In the genomic region with DNA sequence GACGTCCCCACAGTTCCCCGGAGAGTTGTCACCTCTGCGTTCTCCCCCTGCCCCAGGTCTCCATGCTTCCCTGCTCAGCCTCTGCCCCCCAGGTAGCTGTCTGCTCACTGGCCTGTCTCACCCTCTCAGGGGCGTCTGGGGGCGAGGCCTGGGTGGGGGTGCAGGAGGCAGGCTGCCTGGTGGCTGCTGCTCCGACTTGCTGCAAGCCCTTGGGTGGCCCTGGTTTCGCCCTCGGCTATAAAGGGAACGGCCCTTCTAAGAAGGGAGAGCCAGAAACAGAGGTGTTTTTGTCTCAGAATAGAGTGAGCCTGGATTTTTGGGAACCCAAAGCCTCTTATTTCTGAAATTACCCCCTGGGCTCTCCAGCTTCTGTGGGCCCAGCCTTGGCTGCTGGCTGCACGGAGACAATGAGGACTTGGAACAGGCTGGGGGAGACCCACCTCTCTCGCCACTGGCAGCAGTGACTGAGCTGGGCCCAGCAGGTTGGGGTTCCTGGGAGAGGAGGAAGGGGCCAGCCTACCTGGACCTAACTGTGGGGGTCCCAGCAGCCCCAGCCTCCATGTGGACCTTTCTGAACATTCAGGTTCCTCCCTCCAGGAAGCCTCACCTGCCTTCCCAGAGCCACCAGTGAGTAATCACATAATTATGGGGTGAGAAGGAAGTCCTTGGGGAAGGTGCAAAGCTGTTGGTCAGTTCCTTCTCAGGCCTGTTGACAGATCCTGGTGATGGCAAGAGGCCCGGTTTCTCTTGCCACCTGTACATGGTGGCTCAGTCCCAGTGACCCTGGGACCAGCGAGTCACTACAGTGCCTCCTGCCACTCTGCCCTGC, we compare ENCODE assay signal across 12 cellular contexts. TPM values are rescaled to one million over a fixed set of nuclear protein-coding genes. Genes with fewer than 3 reads are reported as not detected.
DNase-seq lines count a peak whose midpoint lies in the region; ATAC-seq, FAIRE-seq and TF ChIP-seq lines count a peak whose summit lies in the region.
"Had no signal": no experiment of that assay in that cellular context is flagged by ENCODE, and none has a peak within 500 bp of the region (broad histone marks: within the 10 kb centered on the region; RNA-seq: fewer than 3 reads in every experiment).

No MANE protein-coding gene starts in this region.

- no peak overlapping the region for H2BK15ac ChIP-seq in mesendoderm (replicated peaks; ENCODE audit: low read depth)

- H2BK5ac ChIP-seq in mesendoderm (ENCODE audit: low read length): no peak overlapping the region

- no peak overlapping the region for H3K18ac ChIP-seq in mesendoderm (ENCODE audit: low read length)

- no peak overlapping the region for H3K23ac ChIP-seq in mesendoderm (ENCODE audit: low read length)

- H3K9me3 ChIP-seq in CD4-positive, CD25-positive, alpha-beta regulatory T cell (ENCODE audit: control insufficient read depth in 2 of 2, low read length in 2 of 2): no peaks in the 10 kb centered on the region
- H3K9me3 ChIP-seq: sigmoid colon had no signal

- no peak for ATAC-seq in CD4-positive, CD25-positive, alpha-beta regulatory T cell (ENCODE audit: low read depth in 2 of 2)
- no peak for ATAC-seq in GM21786 (IDR thresholded peaks at IDR 0.05; ENCODE audit: unreplicated experiment)

- H2AK5ac ChIP-seq in mesendoderm (ENCODE audit: low read length): no peak overlapping the region

- H3K27me3 Mint-ChIP-seq in CD4-positive, CD25-positive, alpha-beta regulatory T cell: no peaks in the 10 kb centered on the region

- no peaks in the 10 kb centered on the region for H3K27me3 ChIP-seq in CD4-positive, CD25-positive, alpha-beta regulatory T cell (ENCODE audit: control insufficient read depth, insufficient read depth, low read length)
- H3K27me3 ChIP-seq in bronchial epithelial cell (ENCODE audit: control insufficient read depth, insufficient read depth, low read length) (no peaks in the 10 kb centered on the region), mesendoderm (ENCODE audit: insufficient read depth, low read length, poor library complexity) (no peaks in the 10 kb centered on the region)
- H3K27me3 ChIP-seq: dorsolateral prefrontal cortex, sigmoid colon had no signal

- H3K79me2 ChIP-seq in mesendoderm (ENCODE audit: control insufficient read depth, insufficient read depth, low read length): no peaks in the 10 kb centered on the region

- peaks cover 48% of the 10 kb centered on the region for H3K4me1 ChIP-seq in CD4-positive, CD25-positive, alpha-beta regulatory T cell (ENCODE audit: control insufficient read depth, insufficient read depth, low read length, poor library complexity, severe bottlenecking)
- H3K4me1 ChIP-seq in mesendoderm (ENCODE audit: control insufficient read depth, low read depth, low read length): no peaks in the 10 kb centered on the region
- H3K4me1 ChIP-seq: sigmoid colon had no signal

- peak overlapping the region in 2 of 3 donors; percentile 73 to 84 for H3K27ac Mint-ChIP-seq in CD4-positive, CD25-positive, alpha-beta regulatory T cell

- intact Hi-C loops in posterior vena cava (cut with DNase I): no loop called here

- H3K27ac ChIP-seq in CD4-positive, CD25-positive, alpha-beta regulatory T cell (ENCODE audit: insufficient read depth, low read length, poor library complexity, severe bottlenecking): no peak overlapping the region
- no peak overlapping the region for H3K27ac ChIP-seq in mesendoderm (ENCODE audit: low read depth, low read length)
- H3K27ac ChIP-seq: dorsolateral prefrontal cortex, sigmoid colon had no signal

- peaks cover 0 to 2% (median 0%) of the 10 kb centered on the region in 7 donors for H3K9me3 Mint-ChIP-seq in CD4-positive, CD25-positive, alpha-beta regulatory T cell

- H3K4me2 ChIP-seq in mesendoderm (ENCODE audit: low read length): no peak overlapping the region

- DNase-seq in CD4-positive, CD25-positive, alpha-beta regulatory T cell: no peak
- DNase-seq in HT1080 (ENCODE audit: low read depth) (peak; percentile 50), bronchial epithelial cell (ENCODE audit: low read depth) (peak; percentile 87), mesendoderm (peak; percentile 92), GM03348 (ENCODE audit: low spot score) (no peak), posterior vena cava (ENCODE audit: low spot score) (no peak)
- no peak for DNase-seq in stimulated activated CD4-positive, alpha-beta T cell treated with anti-CD3 and anti-CD28 coated beads, Interleukin-4, amount 100 ng/mL, for 4 hours
- DNase-seq: dorsolateral prefrontal cortex, NCI-H524 treated with DMSO at 0.1 percent for 48 hours, sigmoid colon had no signal

- peak; percentile 79 for FAIRE-seq in bronchial epithelial cell (lab: Jason Lieb, UNC)
- FAIRE-seq: D721Med had no signal

- no peak overlapping the region for H4K8ac ChIP-seq in mesendoderm (ENCODE audit: low read depth, low read length)

- H3K36me3 Mint-ChIP-seq in CD4-positive, CD25-positive, alpha-beta regulatory T cell: peaks cover 4% of the 10 kb centered on the region

- H4K5ac ChIP-seq in mesendoderm (ENCODE audit: low read length): no peak overlapping the region

- TF ChIP-seq CTCF in bronchial epithelial cell (IDR thresholded peaks at IDR 0.05; ENCODE audit: insufficient read depth, low read length, severe bottlenecking): no peak

- H2BK120ac ChIP-seq in mesendoderm (ENCODE audit: low read depth, low read length): no peak overlapping the region

- H3K56ac ChIP-seq in mesendoderm (ENCODE audit: low read length): no peak overlapping the region

- H3K36me3 ChIP-seq in CD4-positive, CD25-positive, alpha-beta regulatory T cell (ENCODE audit: control insufficient read depth, insufficient read depth, low read length): no peaks in the 10 kb centered on the region
- no peaks in the 10 kb centered on the region for H3K36me3 ChIP-seq in bronchial epithelial cell (ENCODE audit: control insufficient read depth, insufficient read depth, low read length)
- no peaks in the 10 kb centered on the region for H3K36me3 ChIP-seq in mesendoderm (ENCODE audit: control insufficient read depth, insufficient read depth, low read length)
- H3K36me3 ChIP-seq: sigmoid colon had no signal

- no peak overlapping the region for H3K9ac ChIP-seq in mesendoderm (ENCODE audit: low read length)

- no peak overlapping the region for H3K4ac ChIP-seq in mesendoderm (ENCODE audit: low read depth, low read length)

- no CpG with 5 or more reads among the region's 13 CpGs for WGBS in mesendoderm (ENCODE audit: extremely low coverage, insufficient coverage, low lambda C conversion rate)

- H3K4me3 ChIP-seq in CD4-positive, CD25-positive, alpha-beta regulatory T cell (ENCODE audit: low read depth, low read length): no peak overlapping the region
- H3K4me3 ChIP-seq in bronchial epithelial cell (ENCODE audit: low read depth, low read length) (no peak overlapping the region), mesendoderm (ENCODE audit: low read length) (no peak overlapping the region)
- H3K4me3 ChIP-seq: dorsolateral prefrontal cortex, sigmoid colon had no signal

- H3K4me1 Mint-ChIP-seq in CD4-positive, CD25-positive, alpha-beta regulatory T cell: peaks cover 9 to 74% (median 32%) of the 10 kb centered on the region in 4 donors

- no peaks in the 10 kb centered on the region for H3K79me1 ChIP-seq in mesendoderm (ENCODE audit: low read length)

- H3K4me3 Mint-ChIP-seq in CD4-positive, CD25-positive, alpha-beta regulatory T cell: peak overlapping the region in 3 of 4 donors; percentile 15 to 75 (median 41)

RNA-seq across cellular contexts. Expression of gene SPNS2, which starts 15.5 kb away (rescaled TPM):
- total RNA-seq in CD4-positive, CD25-positive, alpha-beta regulatory T cell: 0.94 TPM
- polyA plus RNA-seq in CD4-positive, CD25-positive, alpha-beta regulatory T cell: not detected
- 0.27 and 0.33 TPM in 2 replicates for total RNA-seq in HT1080 (2014; rRNA removed; shearing (Covaris generic))
- 0.09 and 0.67 TPM in 2 replicates for polyA plus RNA-seq in HT1080 (2015; cell fraction: cytosol; rRNA removed)
- polyA plus RNA-seq in HT1080 (2015; cell fraction: nucleus; rRNA removed): 0.54 and 0.91 TPM in 2 replicates
- total RNA-seq in bronchial epithelial cell (3.9 and 22.8 TPM in 2 replicates), posterior vena cava (10 to 100 TPM; 16.2 to 20.9 TPM)
- 0.24 TPM for polyA plus RNA-seq in mesendoderm (2013, experiment 1 of 2)
- polyA plus RNA-seq in mesendoderm (2013, experiment 2 of 2): 0.15 TPM

RNA-seq across cellular contexts. Expression of gene SPNS3, which starts 49.5 kb away (rescaled TPM):
- total RNA-seq in CD4-positive, CD25-positive, alpha-beta regulatory T cell: 2.5 TPM
- polyA plus RNA-seq in CD4-positive, CD25-positive, alpha-beta regulatory T cell: 1 to 10 TPM; 4.5 to 8.8 (median 7.7) TPM
- 0.63 and 0.64 TPM in 2 replicates for total RNA-seq in HT1080 (2014; rRNA removed; shearing (Covaris generic))
- polyA plus RNA-seq in HT1080 (2015; cell fraction: cytosol; rRNA removed): 2.2 and 2.5 TPM in 2 replicates
- 2.1 and 5.2 TPM in 2 replicates for polyA plus RNA-seq in HT1080 (2015; cell fraction: nucleus; rRNA removed)
- total RNA-seq in bronchial epithelial cell: 0.26 TPM in 1 of 2 replicates, not detected in the other
- polyA plus RNA-seq in mesendoderm (2013, experiment 1 of 2): 0.10 TPM
- 0.06 TPM for polyA plus RNA-seq in mesendoderm (2013, experiment 2 of 2)
- under 1 TPM; 0.24 to 0.32 TPM for total RNA-seq in posterior vena cava
- total RNA-seq: sigmoid colon had no signal

Comparison
In these comparisons a context has a peak if more than half of its experiments do, and no peak if none do; other contexts are left out.
1. DNase-seq: peak in HT1080 (single experiment), bronchial epithelial cell (single experiment) and mesendoderm (single experiment); none in CD4-positive, CD25-positive, alpha-beta regulatory T cell (0 of 3), GM03348 (single experiment), posterior vena cava (single experiment) and stimulated activated CD4-positive, alpha-beta T cell treated with anti-CD3 and anti-CD28 coated beads, Interleukin-4, amount 100 ng/mL, for 4 hours (0 of 2).